ENCODE assay signal across 22 cellular contexts in genomic region chr4:101188906-101189305, GRCh38.
"Had no signal": no experiment of that assay in that cellular context is flagged by ENCODE, and none has a peak within 500 bp of the region (broad histone marks: within the 10 kb centered on the region; RNA-seq: fewer than 3 reads in every experiment).

No MANE protein-coding gene starts in this region.

- H3K27me3 Mint-ChIP-seq: activated CD4-positive, alpha-beta memory T cell treated with anti-CD3 and anti-CD28 coated beads, Interleukin-2, amount 10 ng/mL, durations not matched to agents 7 days and 5 days; activated CD4-positive, alpha-beta T cell treated with anti-CD3 and anti-CD28 coated beads for 36 hours; activated naive CD8-positive, alpha-beta T cell; activated T-helper 17 cell treated with anti-CD3 and anti-CD28 coated beads, Interleukin-2, amount 50 U/mL, for 72 hours; brain; central memory CD8-positive, alpha-beta T cell had no signal

- H3K9me3 Mint-ChIP-seq: activated CD4-positive, alpha-beta memory T cell treated with anti-CD3 and anti-CD28 coated beads, Interleukin-2, amount 10 ng/mL, durations not matched to agents 7 days and 5 days; activated naive CD4-positive, alpha-beta T cell treated with anti-CD3 and anti-CD28 coated beads for 36 hours; activated T-helper 17 cell treated with anti-CD3 and anti-CD28 coated beads, Interleukin-2, amount 50 U/mL, for 72 hours; brain; central memory CD8-positive, alpha-beta T cell had no signal

- DNase-seq: activated CD4-positive, alpha-beta memory T cell treated with anti-CD3 and anti-CD28 coated beads, Interleukin-2, amount 10 ng/mL, durations not matched to agents 7 days and 5 days; activated CD4-positive, alpha-beta T cell treated with anti-CD3 and anti-CD28 coated beads for 36 hours; activated CD4-positive, alpha-beta T cell treated with anti-CD3 and anti-CD28 coated beads, Interleukin-2, amount 50 U/mL, for 1 hour; activated gamma-delta T cell; activated naive CD4-positive, alpha-beta T cell treated with anti-CD3 and anti-CD28 coated beads for 36 hours; activated T-cell treated with anti-CD3 and anti-CD28 coated beads for 4 hours; activated T-cell treated with anti-CD3 and anti-CD28 coated beads, Interleukin-2, amount 50 U/mL, for 48 hours; amygdala; KG1; NCI-H1092; NCI-H1694 treated with DMSO at 0.1 percent for 48 hours; NCI-H2029 treated with DMSO at 0.1 percent for 48 hours; NCI-H446; NCI-H524 treated with DMSO at 0.1 percent for 48 hours; NCI-H82; SIG-M5; T-helper 2 cell; WERI-Rb-1 had no signal

- H3K36me3 ChIP-seq: WERI-Rb-1 had no signal

- H3K27ac Mint-ChIP-seq: activated CD4-positive, alpha-beta memory T cell treated with anti-CD3 and anti-CD28 coated beads, Interleukin-2, amount 10 ng/mL, durations not matched to agents 7 days and 5 days; activated CD4-positive, alpha-beta T cell treated with anti-CD3 and anti-CD28 coated beads for 36 hours; activated naive CD4-positive, alpha-beta T cell treated with anti-CD3 and anti-CD28 coated beads for 36 hours; activated naive CD8-positive, alpha-beta T cell; activated T-helper 17 cell treated with anti-CD3 and anti-CD28 coated beads, Interleukin-2, amount 50 U/mL, for 72 hours had no signal

- ATAC-seq: activated CD4-positive, alpha-beta T cell treated with anti-CD3 and anti-CD28 coated beads for 36 hours; activated T-helper 17 cell treated with anti-CD3 and anti-CD28 coated beads, Interleukin-2, amount 50 U/mL, for 72 hours had no signal

- H3K27ac ChIP-seq: WERI-Rb-1 had no signal

- H3K4me3 Mint-ChIP-seq: activated CD4-positive, alpha-beta memory T cell treated with anti-CD3 and anti-CD28 coated beads, Interleukin-2, amount 10 ng/mL, durations not matched to agents 7 days and 5 days; activated CD4-positive, alpha-beta T cell treated with anti-CD3 and anti-CD28 coated beads for 36 hours; activated naive CD4-positive, alpha-beta T cell treated with anti-CD3 and anti-CD28 coated beads for 36 hours; activated naive CD8-positive, alpha-beta T cell; activated T-helper 17 cell treated with anti-CD3 and anti-CD28 coated beads, Interleukin-2, amount 50 U/mL, for 72 hours; brain; central memory CD8-positive, alpha-beta T cell had no signal
